In genomic region chr15:74464897-74465296, GRCh38 we compare ENCODE assay signal across 23 cellular contexts. TPM values are rescaled to one million over a fixed set of nuclear protein-coding genes. Genes with fewer than 3 reads are reported as not detected.
DNase-seq lines count a peak whose midpoint lies in the region; ATAC-seq, FAIRE-seq and TF ChIP-seq lines count a peak whose summit lies in the region.
"Had no signal": no experiment of that assay in that cellular context is flagged by ENCODE, and none has a peak within 500 bp of the region (broad histone marks: within the 10 kb centered on the region; RNA-seq: fewer than 3 reads in every experiment).

No MANE protein-coding gene starts in this region.

- no peak overlapping the region for H3K9ac ChIP-seq in K562 (ENCODE audit: insufficient read depth in 1 of 2, low read depth in 2 of 2, low read length in 2 of 2)
- H3K9ac ChIP-seq: SK-N-SH had no signal

- no peak for TF ChIP-seq POLR2A in K562 (conservative IDR thresholded peaks at IDR 0.05)

- H3K79me2 ChIP-seq in DOHH2 (ENCODE audit: control insufficient read depth, low read length) (peaks cover 25% of the 10 kb centered on the region), OCI-LY7 (ENCODE audit: insufficient read depth, low read depth, low read length) (peaks cover 13% of the 10 kb centered on the region; the same call in 1 of the 2 replicates), K562 (ENCODE audit: control insufficient read depth, insufficient read depth, low read length) (peaks cover 44% of the 10 kb centered on the region)

- no peak for TF ChIP-seq EP300 in K562 (IDR thresholded peaks at IDR 0.05; ENCODE audit: low read length)

- peaks cover 9% of the 10 kb centered on the region for H3K9me3 Mint-ChIP-seq in T-helper 2 cell treated with Interferon-gamma antibody and Interleukin-4, amounts not matched to agents 5 μg/mL and 100 μg/mL, for 36 hours
- H3K9me3 Mint-ChIP-seq: CD8-positive, alpha-beta T cell; T-cell had no signal

- H3K27me3 ChIP-seq in DOHH2 (ENCODE audit: control insufficient read depth, low read length) (no peaks in the 10 kb centered on the region), K562 (ENCODE audit: control insufficient read depth in 2 of 2, insufficient read depth in 2 of 2, low read length in 2 of 2) (no peaks in the 10 kb centered on the region)

- intact Hi-C loops in OCI-LY7 (cut with micrococcal nuclease; ENCODE audit: unreplicated experiment), result loop anchor here (10.0 kb wide), 1 partner anchor 470 kb away; the partner anchor contains the start of genes PML and STOML1
- intact Hi-C loops in K562 (cut with micrococcal nuclease), result loop anchor here (2.0 to 5.0 kb wide), 3 partner anchors 18 to 147 kb away; partner anchors contain the start of gene ARID3B

- H3K4me3 Mint-ChIP-seq in T-helper 2 cell treated with Interferon-gamma antibody and Interleukin-4, amounts not matched to agents 5 μg/mL and 100 μg/mL, for 36 hours, result no peak overlapping the region
- H3K4me3 Mint-ChIP-seq: CD8-positive, alpha-beta T cell; T-cell had no signal

- H3K4me1 ChIP-seq in DOHH2 (ENCODE audit: control insufficient read depth, low read length) (peaks cover 31% of the 10 kb centered on the region), OCI-LY7 (ENCODE audit: insufficient read depth, low read length, poor library complexity, severe bottlenecking) (peaks cover 33% of the 10 kb centered on the region), K562 (replicated peaks in 1 of 2; ENCODE audit: control insufficient read depth in 2 of 2, insufficient read depth in 2 of 2, low read length in 2 of 2) (peaks cover 10 to 16% of the 10 kb centered on the region in 2 experiments; a peak in 4 of 5 replicates)

- 0 out of 2 replicates have a peak, but pooled peaks cover 3% of the 10 kb centered on the region for H3F3A ChIP-seq in DOHH2 (ENCODE audit: control insufficient read depth, insufficient read depth)

- H3K9me2 ChIP-seq in DOHH2 (replicated peaks; ENCODE audit: control insufficient read depth, low read length) (no peaks in the 10 kb centered on the region), OCI-LY7 (ENCODE audit: insufficient read depth, low read length) (no peaks in the 10 kb centered on the region)
- H3K9me2 ChIP-seq: SK-N-SH had no signal

- H3K4me3 ChIP-seq in DOHH2 (ENCODE audit: low read length) (no peak overlapping the region), OCI-LY7 (ENCODE audit: low read depth, low read length, poor library complexity, severe bottlenecking) (no peak overlapping the region), K562 (no peak overlapping the region)

- DNase-seq in T-helper 2 cell treated with Interferon-gamma antibody and Interleukin-4, amounts not matched to agents 5 μg/mL and 100 μg/mL, for 36 hours (ENCODE audit: low spot score), result no peak
- no peak for DNase-seq in T-helper 2 cell
- DNase-seq in OCI-LY7 (ENCODE audit: low spot score), result no peak
- no peak for DNase-seq in K562 (ENCODE audit: extremely low read depth in 1 of 4, low spot score in 3 of 4)
- no peak for DNase-seq in OCI-M2 (lab: John Stamatoyannopoulos, UW; ENCODE audit: unreplicated experiment)
- DNase-seq in NCI-H1092 (lab: John Stamatoyannopoulos, UW), result no peak
- DNase-seq: 8988T; C1 segment of cervical spinal cord; CD8-positive, alpha-beta T cell; NCI-H1417; NCI-H1694 treated with DMSO at 0.1 percent for 48 hours; NCI-H446; NCI-H526 treated with DMSO at 0.1 percent for 48 hours; SIG-M5; SK-N-SH; T-cell had no signal

- WGBS in K562 (ENCODE audit: insufficient coverage, low coverage, missing lambda C conversion rate), result 57% methylated on average over 2 of the region's 2 CpGs

- H3K36me3 Mint-ChIP-seq in T-helper 2 cell treated with Interferon-gamma antibody and Interleukin-4, amounts not matched to agents 5 μg/mL and 100 μg/mL, for 36 hours (ENCODE audit: low read depth), result peaks cover 19% of the 10 kb centered on the region

- H3K4me2 ChIP-seq in DOHH2 (ENCODE audit: low read length) (peak overlapping the region; percentile 59), OCI-LY7 (ENCODE audit: low read length) (0 out of 2 replicates have a peak overlapping the region, but pooled peaks have one; percentile 18), K562 (ENCODE audit: insufficient read depth, low read length) (0 out of 2 replicates have a peak overlapping the region, but pooled peaks have one; percentile 47)
- H3K4me2 ChIP-seq: SK-N-SH had no signal

- peak overlapping the region; percentile 28 for H3K27ac Mint-ChIP-seq in T-helper 2 cell treated with Interferon-gamma antibody and Interleukin-4, amounts not matched to agents 5 μg/mL and 100 μg/mL, for 36 hours

- H3K36me3 ChIP-seq in DOHH2 (ENCODE audit: control insufficient read depth, low read length), result no peaks in the 10 kb centered on the region
- H3K36me3 ChIP-seq in OCI-LY7 (ENCODE audit: insufficient read depth, low read length), result peaks cover 8% of the 10 kb centered on the region
- H3K36me3 ChIP-seq in K562 (ENCODE audit: control insufficient read depth, insufficient read depth, low read length), result peaks cover 17% of the 10 kb centered on the region; the same call in 2 of the 3 replicates

- no peak overlapping the region for H2AFZ ChIP-seq in OCI-LY7 (ENCODE audit: low read length)
- H2AFZ ChIP-seq in K562 (ENCODE audit: low read depth, low read length), result no peak overlapping the region

- CTCF ChIA-PET in OCI-LY7 (lab: Charles Lee; ENCODE audit: unreplicated experiment), result no interaction called here
- CTCF ChIA-PET in K562 (lab: Yijun Ruan, JAX; ENCODE audit: low intra/inter-chr PET ratio), result no interaction called here

- FAIRE-seq in K562 (lab: Jason Lieb, UNC), result no peak
- FAIRE-seq: G401.6, GM19239, H1 had no signal

- TF ChIP-seq CTCF in DOHH2 (IDR thresholded peaks at IDR 0.05; ENCODE audit: low read depth, low read length, poor library complexity, severe bottlenecking) (no peak), OCI-LY7 (conservative IDR thresholded peaks at IDR 0.05; ENCODE audit: low read length) (no peak), K562 (IDR thresholded peaks at IDR 0.05 in 2 of 3, conservative IDR thresholded peaks at IDR 0.05 in 1 of 3; ENCODE audit: insufficient read depth in 2 of 3, low read depth in 1 of 3, low read length in 3 of 3) (no peak)

- no peak overlapping the region for H3K27ac ChIP-seq in DOHH2 (ENCODE audit: low read depth, low read length)
- no peak overlapping the region for H3K27ac ChIP-seq in OCI-LY7 (ENCODE audit: low read depth, low read length, poor library complexity, severe bottlenecking)
- peak overlapping the region; percentile 21; the same call in 1 of the 3 replicates for H3K27ac ChIP-seq in K562 (ENCODE audit: extremely low read depth, low read depth, low read length)

- BruUV-seq in OCI-LY7 (replicated peaks; lab: Mats Ljungman, UMichigan) (no TSS peak), K562 (replicated peaks; lab: Mats Ljungman, UMichigan) (no TSS peak)

- no peaks in the 10 kb centered on the region for H3K9me1 ChIP-seq in K562 (ENCODE audit: control insufficient read depth, insufficient read depth, low read length)

- no peak for TF ChIP-seq RAD21 in K562 (CRISPR knock-in tag; conservative IDR thresholded peaks at IDR 0.05 in 1 of 2, IDR thresholded peaks at IDR 0.05 in 1 of 2)

- H4K20me1 ChIP-seq in DOHH2 (ENCODE audit: control insufficient read depth, insufficient read depth, low read depth, low read length) (no peaks in the 10 kb centered on the region), OCI-LY7 (ENCODE audit: insufficient read depth, low read length) (no peaks in the 10 kb centered on the region), K562 (replicated peaks; ENCODE audit: control insufficient read depth, insufficient read depth, low read length) (peaks cover 4% of the 10 kb centered on the region; the same call in 1 of the 2 replicates)

- no peaks in the 10 kb centered on the region for H3K27me3 Mint-ChIP-seq in T-helper 2 cell treated with Interferon-gamma antibody and Interleukin-4, amounts not matched to agents 5 μg/mL and 100 μg/mL, for 36 hours (ENCODE audit: low read depth)
- H3K27me3 Mint-ChIP-seq: T-cell had no signal

- H3K4me1 Mint-ChIP-seq in T-helper 2 cell treated with Interferon-gamma antibody and Interleukin-4, amounts not matched to agents 5 μg/mL and 100 μg/mL, for 36 hours (ENCODE audit: low read depth), result peaks cover 35% of the 10 kb centered on the region

- in situ Hi-C loops in K562 (cut with MboI), result no loop called here

- H3K9me3 ChIP-seq in DOHH2 (ENCODE audit: control insufficient read depth, insufficient read depth, low read length) (no peaks in the 10 kb centered on the region), OCI-LY7 (ENCODE audit: low read length) (peaks cover 5% of the 10 kb centered on the region; the same call in 1 of the 2 replicates), K562 (replicated peaks; ENCODE audit: control insufficient read depth, insufficient read depth, low read depth, low read length) (no peaks in the 10 kb centered on the region)
- H3K9me3 ChIP-seq: SK-N-SH had no signal

- ATAC-seq in K562, result no peak
- ATAC-seq in HG02571 (IDR thresholded peaks at IDR 0.05; ENCODE audit: unreplicated experiment), result no peak
- ATAC-seq: CD8-positive, alpha-beta T cell; HCT116; Panc1; T-cell had no signal

- POLR2A ChIA-PET in OCI-LY7 (lab: Charles Lee), result no interaction called here
- POLR2A ChIA-PET in K562 (lab: Yijun Ruan, JAX), result interaction anchor here (0.6 to 1.1 kb wide), 3 partner anchors 12 to 319 kb away, joined by 3 to 4 read pairs (median 3); no protein-coding TSS in a partner anchor

RNA-seq across cellular contexts. Expression of gene UBL7, which starts 3.9 kb away (rescaled TPM):
- total RNA-seq in OCI-LY7 (2014; rRNA removed; shearing (Covaris generic)), result 29.5 and 32.6 TPM in 2 replicates
- total RNA-seq in OCI-LY7 (2022) (41.3 and 44.1 TPM in 2 replicates), K562 (2014; rRNA removed) (36.6 and 79.6 TPM in 2 replicates), K562 (2014; rRNA removed; fragmentation: Illumina TruSeq; extraction: Trizol) (26.2 and 29.3 TPM in 2 replicates), K562 (2015; rRNA removed; fragmentation: Illumina TruSeq; extraction: Trizol) (31.1 and 32.4 TPM in 2 replicates), K562 (2021) (51.7 and 65.5 TPM in 2 replicates)
- total RNA-seq in K562 (2011; cell fraction: chromatin; rRNA removed; ENCODE audit: low replicate concordance), result 9.1 and 12.8 TPM in 2 replicates
- 12.8 and 16.2 TPM in 2 replicates for total RNA-seq in K562 (2011; cell fraction: nucleolus; rRNA removed)
- total RNA-seq in K562 (2011; cell fraction: nucleoplasm; rRNA removed), result 10.7 and 15.0 TPM in 2 replicates
- polyA plus RNA-seq in K562 (2011; rRNA removed) (63.4 and 64.7 TPM in 2 replicates), K562 (2014; fragmentation: Illumina TruSeq; extraction: Trizol) (52.8 and 65.0 TPM in 2 replicates), K562 (2014; fragmentation: Nextera tagmentation; extraction: Ambion mirVana) (10 to 100 TPM; 19.2 to 44.9 TPM), K562 (2014; rRNA removed) (47.8 and 70.3 TPM in 2 replicates)
- 107 and 180 TPM in 2 replicates for polyA plus RNA-seq in K562 (2011; cell fraction: cytosol; rRNA removed)
- 29.7 and 35.7 TPM in 2 replicates for polyA plus RNA-seq in K562 (2011; cell fraction: nucleus; rRNA removed)
- polyA plus RNA-seq in K562 (2012), result 41.6 and 62.1 TPM in 2 replicates
- 40.5 and 52.2 TPM in 2 replicates for polyA minus RNA-seq in K562 (2011; rRNA and poly(A)+ RNA removed)
- 40.3 and 40.8 TPM in 2 replicates for polyA minus RNA-seq in K562 (2011; cell fraction: cytosol; rRNA and poly(A)+ RNA removed)
- polyA minus RNA-seq in K562 (2011; cell fraction: nucleus; rRNA and poly(A)+ RNA removed), result 8.6 and 10.9 TPM in 2 replicates

RNA-seq across cellular contexts. Expression of gene SEMA7A, which starts 31.1 kb away (rescaled TPM):
- total RNA-seq in OCI-LY7 (2014; rRNA removed; shearing (Covaris generic)), result 0.06 and 0.08 TPM in 2 replicates
- 0.46 and 1.0 TPM in 2 replicates for total RNA-seq in OCI-LY7 (2022)
- total RNA-seq in K562 (2011; cell fraction: chromatin; rRNA removed; ENCODE audit: low replicate concordance), result 17.2 and 52.5 TPM in 2 replicates
- total RNA-seq in K562 (2011; cell fraction: nucleolus; rRNA removed), result 48.0 and 55.7 TPM in 2 replicates
- 32.8 and 33.4 TPM in 2 replicates for total RNA-seq in K562 (2011; cell fraction: nucleoplasm; rRNA removed)
- total RNA-seq in K562 (2014; rRNA removed), result 4.8 and 5.7 TPM in 2 replicates
- total RNA-seq in K562 (2014; rRNA removed; fragmentation: Illumina TruSeq; extraction: Trizol), result 1.7 and 3.3 TPM in 2 replicates
- 6.1 and 6.6 TPM in 2 replicates for total RNA-seq in K562 (2015; rRNA removed; fragmentation: Illumina TruSeq; extraction: Trizol)
- total RNA-seq in K562 (2021), result 6.2 and 6.8 TPM in 2 replicates
- polyA plus RNA-seq in K562 (2011; rRNA removed), result 8.2 and 12.8 TPM in 2 replicates
- polyA plus RNA-seq in K562 (2011; cell fraction: cytosol; rRNA removed), result 15.1 and 15.7 TPM in 2 replicates
- polyA plus RNA-seq in K562 (2011; cell fraction: nucleus; rRNA removed), result 24.4 and 28.1 TPM in 2 replicates
- 12.7 and 16.6 TPM in 2 replicates for polyA plus RNA-seq in K562 (2012)
- polyA plus RNA-seq in K562 (2014; fragmentation: Illumina TruSeq; extraction: Trizol), result 6.4 and 6.8 TPM in 2 replicates
- under 1 TPM in 1 of 2 experiments, not detected in 1; 0.04 TPM for polyA plus RNA-seq in K562 (2014; fragmentation: Nextera tagmentation; extraction: Ambion mirVana)
- 3.6 and 7.2 TPM in 2 replicates for polyA plus RNA-seq in K562 (2014; rRNA removed)
- polyA minus RNA-seq in K562 (2011; rRNA and poly(A)+ RNA removed), result 7.0 and 9.6 TPM in 2 replicates
- polyA minus RNA-seq in K562 (2011; cell fraction: cytosol; rRNA and poly(A)+ RNA removed), result 8.2 and 10.7 TPM in 2 replicates
- polyA minus RNA-seq in K562 (2011; cell fraction: nucleus; rRNA and poly(A)+ RNA removed), result 8.9 and 13.2 TPM in 2 replicates
